2 cellular contexts compared by ENCODE assay signal in genomic region chr14:104123879-104124278, GRCh38.
TF ChIP-seq lines count a peak whose summit lies in the region.

No MANE protein-coding gene starts in this region.

TF ChIP-seq in HCT116, 20 proteins besides CTCF, POLR2A, EP300 and RAD21:
- TF ChIP-seq, protein P1, sequence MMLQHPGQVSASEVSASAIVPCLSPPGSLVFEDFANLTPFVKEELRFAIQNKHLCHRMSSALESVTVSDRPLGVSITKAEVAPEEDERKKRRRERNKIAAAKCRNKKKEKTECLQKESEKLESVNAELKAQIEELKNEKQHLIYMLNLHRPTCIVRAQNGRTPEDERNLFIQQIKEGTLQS (IDR thresholded peaks at IDR 0.05): no peak
- TF ChIP-seq EZH2 (IDR thresholded peaks at IDR 0.05): no peak
- peak; percentile 39; the same call in 1 of the 2 replicates for TF ChIP-seq CBX3 (IDR thresholded peaks at IDR 0.05; ENCODE audit: low read depth)
- no peak for TF ChIP-seq SIN3A (IDR thresholded peaks at IDR 0.05; ENCODE audit: low read depth)
TF ChIP-seq in HCT116: peak in this region for 1.

TF ChIP-seq in K562, 482 proteins besides CTCF, POLR2A, EP300 and RAD21:
- TF ChIP-seq ZNF639 (CRISPR knock-in tag; conservative IDR thresholded peaks at IDR 0.05 in 1 of 2, IDR thresholded peaks at IDR 0.05 in 1 of 2): no peak
- no peak for TF ChIP-seq SNAPC5 (CRISPR knock-in tag; IDR thresholded peaks at IDR 0.05)
- no peak for TF ChIP-seq TEAD2 (tag; IDR thresholded peaks at IDR 0.05)
- peak; percentile 98 for TF ChIP-seq ZNF507 (tag; conservative IDR thresholded peaks at IDR 0.05)
- TF ChIP-seq, protein P2, sequence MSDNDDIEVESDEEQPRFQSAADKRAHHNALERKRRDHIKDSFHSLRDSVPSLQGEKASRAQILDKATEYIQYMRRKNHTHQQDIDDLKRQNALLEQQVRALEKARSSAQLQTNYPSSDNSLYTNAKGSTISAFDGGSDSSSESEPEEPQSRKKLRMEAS (CRISPR knock-in tag; IDR thresholded peaks at IDR 0.05): no peak
- TF ChIP-seq POU5F1 (IDR thresholded peaks at IDR 0.05; ENCODE audit: borderline replicate concordance, low read depth, low read length, partially characterized antibody): no peak
- TF ChIP-seq, protein P3, sequence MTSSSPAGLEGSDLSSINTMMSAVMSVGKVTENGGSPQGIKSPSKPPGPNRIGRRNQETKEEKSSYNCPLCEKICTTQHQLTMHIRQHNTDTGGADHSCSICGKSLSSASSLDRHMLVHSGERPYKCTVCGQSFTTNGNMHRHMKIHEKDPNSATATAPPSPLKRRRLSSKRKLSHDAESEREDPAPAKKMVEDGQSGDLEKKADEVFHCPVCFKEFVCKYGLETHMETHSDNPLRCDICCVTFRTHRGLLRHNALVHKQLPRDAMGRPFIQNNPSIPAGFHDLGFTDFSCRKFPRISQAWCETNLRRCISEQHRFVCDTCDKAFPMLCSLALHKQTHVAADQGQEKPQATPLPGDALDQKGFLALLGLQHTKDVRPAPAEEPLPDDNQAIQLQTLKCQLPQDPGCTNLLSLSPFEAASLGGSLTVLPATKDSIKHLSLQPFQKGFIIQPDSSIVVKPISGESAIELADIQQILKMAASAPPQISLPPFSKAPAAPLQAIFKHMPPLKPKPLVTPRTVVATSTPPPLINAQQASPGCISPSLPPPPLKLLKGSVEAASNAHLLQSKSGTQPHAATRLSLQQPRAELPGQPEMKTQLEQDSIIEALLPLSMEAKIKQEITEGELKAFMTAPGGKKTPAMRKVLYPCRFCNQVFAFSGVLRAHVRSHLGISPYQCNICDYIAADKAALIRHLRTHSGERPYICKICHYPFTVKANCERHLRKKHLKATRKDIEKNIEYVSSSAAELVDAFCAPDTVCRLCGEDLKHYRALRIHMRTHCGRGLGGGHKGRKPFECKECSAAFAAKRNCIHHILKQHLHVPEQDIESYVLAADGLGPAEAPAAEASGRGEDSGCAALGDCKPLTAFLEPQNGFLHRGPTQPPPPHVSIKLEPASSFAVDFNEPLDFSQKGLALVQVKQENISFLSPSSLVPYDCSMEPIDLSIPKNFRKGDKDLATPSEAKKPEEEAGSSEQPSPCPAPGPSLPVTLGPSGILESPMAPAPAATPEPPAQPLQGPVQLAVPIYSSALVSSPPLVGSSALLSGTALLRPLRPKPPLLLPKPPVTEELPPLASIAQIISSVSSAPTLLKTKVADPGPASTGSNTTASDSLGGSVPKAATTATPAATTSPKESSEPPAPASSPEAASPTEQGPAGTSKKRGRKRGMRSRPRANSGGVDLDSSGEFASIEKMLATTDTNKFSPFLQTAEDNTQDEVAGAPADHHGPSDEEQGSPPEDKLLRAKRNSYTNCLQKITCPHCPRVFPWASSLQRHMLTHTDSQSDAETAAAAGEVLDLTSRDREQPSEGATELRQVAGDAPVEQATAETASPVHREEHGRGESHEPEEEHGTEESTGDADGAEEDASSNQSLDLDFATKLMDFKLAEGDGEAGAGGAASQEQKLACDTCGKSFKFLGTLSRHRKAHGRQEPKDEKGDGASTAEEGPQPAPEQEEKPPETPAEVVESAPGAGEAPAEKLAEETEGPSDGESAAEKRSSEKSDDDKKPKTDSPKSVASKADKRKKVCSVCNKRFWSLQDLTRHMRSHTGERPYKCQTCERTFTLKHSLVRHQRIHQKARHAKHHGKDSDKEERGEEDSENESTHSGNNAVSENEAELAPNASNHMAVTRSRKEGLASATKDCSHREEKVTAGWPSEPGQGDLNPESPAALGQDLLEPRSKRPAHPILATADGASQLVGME (CRISPR knock-in tag; IDR thresholded peaks at IDR 0.05): no peak
- TF ChIP-seq ZNF354B (CRISPR knock-in tag; IDR thresholded peaks at IDR 0.05): peak; percentile 36; the same call in 1 of the 2 replicates
